ENCODE assay signal across 20 cellular contexts in genomic region chr5:78506296-78507049, GRCh38.
DNase-seq lines count a peak whose midpoint lies in the region; ATAC-seq, FAIRE-seq and TF ChIP-seq lines count a peak whose summit lies in the region.
"Had no signal": no experiment of that assay in that cellular context is flagged by ENCODE, and none has a peak within 500 bp of the region (broad histone marks: within the 10 kb centered on the region; RNA-seq: fewer than 3 reads in every experiment).

No MANE protein-coding gene starts in this region.

- H3K27me3 ChIP-seq in PC-9 (ENCODE audit: insufficient read depth, low read depth) (no peaks in the 10 kb centered on the region), dorsolateral prefrontal cortex (no peaks in the 10 kb centered on the region), thoracic aorta (replicated peaks; ENCODE audit: insufficient read depth) (no peaks in the 10 kb centered on the region)
- H3K27me3 ChIP-seq: colonic mucosa, vagina had no signal

- H3K4me1 ChIP-seq in PC-9 (replicated peaks; ENCODE audit: insufficient read depth) (peaks cover 78% of the 10 kb centered on the region), thoracic aorta (ENCODE audit: control insufficient read depth in 1 of 2, low read depth in 2 of 2) (peaks cover 38 to 72% of the 10 kb centered on the region in 2 donors)

- no peak overlapping the region for H2AFZ ChIP-seq in PC-9

- POLR2A ChIA-PET in PC-9 (lab: Charles Lee; ENCODE audit: unreplicated experiment): no interaction called here

- no peaks in the 10 kb centered on the region for H3K36me3 ChIP-seq in PC-9 (ENCODE audit: low read depth)
- H3K36me3 ChIP-seq in thoracic aorta: no peaks in the 10 kb centered on the region
- H3K36me3 ChIP-seq: colonic mucosa, vagina had no signal

- no peak overlapping the region for H3K4me3 Mint-ChIP-seq in mesothelial cell of epicardium
- H3K4me3 Mint-ChIP-seq: activated naive CD8-positive, alpha-beta T cell treated with anti-CD3 and anti-CD28 coated beads, Interleukin-2, amount 50 U/mL, for 24 hours; T-cell had no signal

- H3F3A ChIP-seq in PC-9 (ENCODE audit: insufficient read depth, low read depth): peaks cover 33% of the 10 kb centered on the region

- ATAC-seq in thoracic aorta (ENCODE audit: insufficient number of reproducible peaks, low FRiP score, low read depth): no peak
- ATAC-seq: activated naive CD8-positive, alpha-beta T cell treated with anti-CD3 and anti-CD28 coated beads, Interleukin-2, amount 50 U/mL, for 24 hours; Panc1; T-cell had no signal

- peaks cover 67% of the 10 kb centered on the region for H3K79me2 ChIP-seq in PC-9 (ENCODE audit: low read depth)

- H3K9me3 ChIP-seq in PC-9 (ENCODE audit: insufficient read depth, low read depth) (no peaks in the 10 kb centered on the region), thoracic aorta (no peaks in the 10 kb centered on the region)
- H3K9me3 ChIP-seq: colonic mucosa, vagina had no signal

- H3K4me3 ChIP-seq in PC-9 (peak overlapping the region; percentile 24; the same call in 1 of the 2 replicates), dorsolateral prefrontal cortex (peak overlapping the region in 32 of 59 donors; percentile 2 to 75 (median 22)), thoracic aorta (peak overlapping the region; percentile 27)
- H3K4me3 ChIP-seq: colonic mucosa, vagina had no signal

- FAIRE-seq in H54 (lab: Jason Lieb, UNC): no peak
- FAIRE-seq: GM12892 had no signal

- no peaks in the 10 kb centered on the region for H4K20me1 ChIP-seq in PC-9 (ENCODE audit: insufficient read depth)

- H3K27me3 Mint-ChIP-seq in mesothelial cell of epicardium (ENCODE audit: low read depth): no peaks in the 10 kb centered on the region

- DNase-seq in PC-9 (no peak), dorsolateral prefrontal cortex (no peak), mesothelial cell of epicardium (ENCODE audit: low spot score in 2 of 2, unreplicated experiment in 2 of 2) (no peak), thoracic aorta (ENCODE audit: low spot score) (no peak), GM20000 (ENCODE audit: low spot score) (no peak), HT-29 (ENCODE audit: low spot score) (no peak), H54 (ENCODE audit: insufficient read length, low spot score) (no peak), T1000 (lab: John Stamatoyannopoulos, UW) (no peak)
- DNase-seq: activated CD4-positive, CD25-positive, alpha-beta regulatory T cell treated with anti-CD3 and anti-CD28 coated beads, Interleukin-2, amount 50 U/mL, for 72 hours; activated naive CD8-positive, alpha-beta T cell treated with anti-CD3 and anti-CD28 coated beads, Interleukin-2, amount 50 U/mL, for 24 hours; colonic mucosa; GOT3; NCI-H446; stimulated activated CD4-positive, alpha-beta T cell treated with anti-CD3 and anti-CD28 coated beads, Interleukin-2, amount 100 ng/mL, for 24 hours; T-cell had no signal

- BruUV-seq in PC-9 (replicated peaks; lab: Mats Ljungman, UMichigan): no TSS peak

- TF ChIP-seq POLR2A in H54 (IDR thresholded peaks at IDR 0.05; ENCODE audit: low read depth, low read length): no peak

- no peaks in the 10 kb centered on the region for H3K36me3 Mint-ChIP-seq in mesothelial cell of epicardium
- H3K36me3 Mint-ChIP-seq: T-cell had no signal

- no peaks in the 10 kb centered on the region for H3K9me2 ChIP-seq in PC-9 (ENCODE audit: insufficient read depth)

- intact Hi-C loops in PC-9 (cut with micrococcal nuclease; ENCODE audit: unreplicated experiment): loop anchor here (5.0 to 10.0 kb wide), 2 partner anchors 88 to 141 kb away; partner anchors contain the start of gene LHFPL2
- intact Hi-C loops in dorsolateral prefrontal cortex (cut with DNase I): loop anchor here (5.0 to 10.0 kb wide), 2 partner anchors 39 to 142 kb away; partner anchors contain the start of gene SCAMP1 (in 2 of the 2)

- TF ChIP-seq CTCF in PC-9 (conservative IDR thresholded peaks at IDR 0.05) (no peak), dorsolateral prefrontal cortex (IDR thresholded peaks at IDR 0.05 in 54 of 56, conservative IDR thresholded peaks at IDR 0.05 in 2 of 56; ENCODE audit: low read depth in 1 of 56, partially characterized antibody in 56 of 56) (no peak), mesothelial cell of epicardium (IDR thresholded peaks at IDR 0.05; ENCODE audit: unreplicated experiment) (no peak), thoracic aorta (IDR thresholded peaks at IDR 0.05) (no peak), GM20000 (IDR thresholded peaks at IDR 0.05; ENCODE audit: extremely low read depth, missing control alignments) (no peak)

- peaks cover 94% of the 10 kb centered on the region for H3K4me1 Mint-ChIP-seq in mesothelial cell of epicardium

- H3K4me2 ChIP-seq in PC-9: peak overlapping the region; percentile 75

- no peaks in the 10 kb centered on the region for H3K9me3 Mint-ChIP-seq in mesothelial cell of epicardium
- H3K9me3 Mint-ChIP-seq: activated naive CD8-positive, alpha-beta T cell treated with anti-CD3 and anti-CD28 coated beads, Interleukin-2, amount 50 U/mL, for 24 hours; T-cell had no signal

- CTCF ChIA-PET in PC-9 (lab: Charles Lee): no interaction called here

- peak overlapping the region; percentile 35 for H3K27ac Mint-ChIP-seq in mesothelial cell of epicardium
- H3K27ac Mint-ChIP-seq: activated naive CD8-positive, alpha-beta T cell treated with anti-CD3 and anti-CD28 coated beads, Interleukin-2, amount 50 U/mL, for 24 hours; progenitor cell of endocrine pancreas; T-cell had no signal

- H3K27ac ChIP-seq in PC-9: peak overlapping the region; percentile 98
- peak overlapping the region in 47 of 59 donors; percentile 10 to 87 (median 64) for H3K27ac ChIP-seq in dorsolateral prefrontal cortex
- no peak overlapping the region for H3K27ac ChIP-seq in thoracic aorta
- H3K27ac ChIP-seq: C4-2B, colonic mucosa, vagina had no signal

Comparison
In these comparisons a context has a peak if more than half of its experiments do, and no peak if none do; other contexts are left out.
1. H3K27ac ChIP-seq: peak in PC-9 (single experiment) and dorsolateral prefrontal cortex (47 of 59); none in thoracic aorta (0 of 2).
2. Peak in every context shown above with its lines, with median percentiles within 50 percentile points of each other: H3K4me3 ChIP-seq.